In genomic region chr5:78899922-78900362, GRCh38 we compare ENCODE assay signal across 9 cellular contexts.
DNase-seq lines count a peak whose midpoint lies in the region; ATAC-seq, FAIRE-seq and TF ChIP-seq lines count a peak whose summit lies in the region.
"Had no signal": no experiment of that assay in that cellular context is flagged by ENCODE, and none has a peak within 500 bp of the region (broad histone marks: within the 10 kb centered on the region; RNA-seq: fewer than 3 reads in every experiment).

No MANE protein-coding gene starts in this region.

- TF ChIP-seq POLR2A in K562 (conservative IDR thresholded peaks at IDR 0.05), result no peak

- TF ChIP-seq EP300 in K562 (IDR thresholded peaks at IDR 0.05; ENCODE audit: low read length), result no peak

- intact Hi-C loops in A673 (cut with micrococcal nuclease; ENCODE audit: unreplicated experiment), result loop anchor here (1.0 to 10.0 kb wide), 4 partner anchors 65 to 575 kb away; no protein-coding TSS in a partner anchor
- intact Hi-C loops in K562 (cut with micrococcal nuclease), result loop anchor here (1.0 to 5.0 kb wide), 4 partner anchors 65 to 363 kb away; no protein-coding TSS in a partner anchor

- H3K9me1 ChIP-seq in K562 (ENCODE audit: control insufficient read depth, insufficient read depth, low read length), result no peaks in the 10 kb centered on the region

- H3K27me3 ChIP-seq in A673 (replicated peaks; ENCODE audit: insufficient read depth, low read depth, low read length, poor library complexity), result no peaks in the 10 kb centered on the region
- peaks cover 0 to 4% of the 10 kb centered on the region in 2 experiments; a peak in 2 of 5 replicates for H3K27me3 ChIP-seq in K562 (ENCODE audit: control insufficient read depth in 2 of 2, insufficient read depth in 2 of 2, low read length in 2 of 2)

- H3K27ac ChIP-seq in A673 (ENCODE audit: low read depth, low read length, poor library complexity, severe bottlenecking) (no peak overlapping the region), K562 (ENCODE audit: extremely low read depth, low read depth, low read length) (no peak overlapping the region)

- 0% methylated on average over 3 of the region's 3 CpGs for WGBS in K562 (ENCODE audit: insufficient coverage, low coverage, missing lambda C conversion rate)

- H3K4me3 ChIP-seq in A673 (ENCODE audit: low read depth, low read length, poor library complexity, severe bottlenecking) (no peak overlapping the region), K562 (no peak overlapping the region)

- H4K20me1 ChIP-seq in K562 (replicated peaks; ENCODE audit: control insufficient read depth, insufficient read depth, low read length), result no peaks in the 10 kb centered on the region

- in situ Hi-C loops in K562 (cut with MboI), result no loop called here

- H3K9me3 ChIP-seq in A673 (ENCODE audit: low read depth, low read length, poor library complexity, severe bottlenecking) (no peaks in the 10 kb centered on the region), K562 (replicated peaks; ENCODE audit: control insufficient read depth, insufficient read depth, low read depth, low read length) (no peaks in the 10 kb centered on the region)

- H2AFZ ChIP-seq in K562 (ENCODE audit: low read depth, low read length), result no peak overlapping the region

- peak; percentile 94 for TF ChIP-seq CTCF in A673 (conservative IDR thresholded peaks at IDR 0.05; ENCODE audit: low read depth, low read length)
- TF ChIP-seq CTCF in K562 (IDR thresholded peaks at IDR 0.05 in 2 of 3, conservative IDR thresholded peaks at IDR 0.05 in 1 of 3; ENCODE audit: insufficient read depth in 2 of 3, low read depth in 1 of 3, low read length in 3 of 3), result peak; percentile 81 to 90 (median 83)

- peak; percentile 71 to 90 for TF ChIP-seq RAD21 in K562 (CRISPR knock-in tag; conservative IDR thresholded peaks at IDR 0.05 in 1 of 2, IDR thresholded peaks at IDR 0.05 in 1 of 2)

- POLR2A ChIA-PET in A673 (lab: Charles Lee; ENCODE audit: low non-redundant PET) (no interaction called here), K562 (lab: Yijun Ruan, JAX) (interaction anchor here (0.7 to 1.0 kb wide), 3 partner anchors 9 to 66 kb away, joined by 3 to 5 read pairs (median 4); no protein-coding TSS in a partner anchor)

- H3K4me1 ChIP-seq in A673 (ENCODE audit: insufficient read depth, low read length, poor library complexity, severe bottlenecking), result no peaks in the 10 kb centered on the region
- H3K4me1 ChIP-seq in K562 (replicated peaks in 1 of 2; ENCODE audit: control insufficient read depth in 2 of 2, insufficient read depth in 2 of 2, low read length in 2 of 2), result no peaks in the 10 kb centered on the region

- peak; percentile 86 for ATAC-seq in K562
- ATAC-seq in GM19467 (IDR thresholded peaks at IDR 0.05; ENCODE audit: unreplicated experiment), result no peak
- ATAC-seq: stimulated activated effector memory CD8-positive, alpha-beta T cell treated with anti-CD3 and anti-CD28 coated beads, Interleukin-12 subunit alpha, Interleukin-12 subunit beta, amount 100 ng/mL, for 72 hours had no signal

- CTCF ChIA-PET in A673 (lab: Charles Lee) (interaction anchor here (0.5 to 1.5 kb wide), 9 partner anchors 8 to 1514 kb away, joined by 3 to 14 read pairs (median 4); no protein-coding TSS in a partner anchor), K562 (lab: Yijun Ruan, JAX; ENCODE audit: low intra/inter-chr PET ratio) (interaction anchor here (0.6 to 2.2 kb wide), 6 partner anchors 20 to 362 kb away, joined by 3 to 18 read pairs (median 4); no protein-coding TSS in a partner anchor)

- DNase-seq in A673 (ENCODE audit: low spot score) (peak; percentile 76), GM03348 (ENCODE audit: low spot score) (peak; percentile 54), NCI-H345 treated with DMSO at 0.1 percent for 48 hours (lab: John Stamatoyannopoulos, UW; ENCODE audit: unreplicated experiment) (peak; percentile 3), K562 (ENCODE audit: extremely low read depth in 1 of 4, low spot score in 3 of 4) (peak; percentile 55 to 74 (median 62)), midbrain (lab: John Stamatoyannopoulos, UW) (peak; percentile 19), NCI-H2196 treated with DMSO at 0.1 percent for 48 hours (lab: John Stamatoyannopoulos, UW; ENCODE audit: unreplicated experiment) (no peak), globus pallidus (ENCODE audit: low spot score) (no peak)

- H3K36me3 ChIP-seq in A673 (ENCODE audit: insufficient read depth, low read length, poor library complexity, severe bottlenecking) (no peaks in the 10 kb centered on the region), K562 (ENCODE audit: control insufficient read depth, insufficient read depth, low read length) (no peaks in the 10 kb centered on the region)

- peak; percentile 84 for FAIRE-seq in K562 (lab: Jason Lieb, UNC)

- no peak overlapping the region for H3K9ac ChIP-seq in K562 (ENCODE audit: insufficient read depth in 1 of 2, low read depth in 2 of 2, low read length in 2 of 2)

- BruUV-seq in A673 (replicated peaks; lab: Mats Ljungman, UMichigan) (no TSS peak), K562 (replicated peaks; lab: Mats Ljungman, UMichigan) (no TSS peak)

- H3K79me2 ChIP-seq in K562 (ENCODE audit: control insufficient read depth, insufficient read depth, low read length), result no peaks in the 10 kb centered on the region

- no peak overlapping the region for H3K4me2 ChIP-seq in K562 (ENCODE audit: insufficient read depth, low read length)

TF ChIP-seq in K562, 482 proteins besides CTCF, POLR2A, EP300 and RAD21:
- TF ChIP-seq DEAF1 (CRISPR knock-in tag; IDR thresholded peaks at IDR 0.05), result 0 out of 2 replicates have a peak, but pooled peaks have one; percentile 34
- TF ChIP-seq ZNF239 (CRISPR knock-in tag; IDR thresholded peaks at IDR 0.05), result no peak
- no peak for TF ChIP-seq NFRKB (IDR thresholded peaks at IDR 0.05; ENCODE audit: low read depth)
- TF ChIP-seq SMC3 (conservative IDR thresholded peaks at IDR 0.05; ENCODE audit: insufficient read depth, low read depth, low read length), result peak; percentile 66
- TF ChIP-seq TAF1 (IDR thresholded peaks at IDR 0.05; ENCODE audit: control insufficient read depth, extremely low read depth, insufficient read depth, low read length, severe bottlenecking), result no peak
- no peak for TF ChIP-seq FOXA1 (IDR thresholded peaks at IDR 0.05; ENCODE audit: borderline replicate concordance)
- no peak for TF ChIP-seq ZNF324 (CRISPR knock-in tag; IDR thresholded peaks at IDR 0.05)
- TF ChIP-seq ZBED1 (IDR thresholded peaks at IDR 0.05), result no peak
- TF ChIP-seq ILF3 (IDR thresholded peaks at IDR 0.05; ENCODE audit: borderline replicate concordance), result no peak
- TF ChIP-seq CTBP1 (IDR thresholded peaks at IDR 0.05; ENCODE audit: borderline replicate concordance), result peak; percentile 22; the same call in 1 of the 2 replicates

Comparison
In these comparisons a context has a peak if more than half of its experiments do, and no peak if none do; other contexts are left out.
1. DNase-seq: peak in A673 (single experiment), GM03348 (single experiment), NCI-H345 treated with DMSO at 0.1 percent for 48 hours (single experiment), K562 (4 of 4) and midbrain (single experiment); none in NCI-H2196 treated with DMSO at 0.1 percent for 48 hours (single experiment) and globus pallidus (single experiment).